In genomic region chr11:8652140-8652539, GRCh38 we compare ENCODE assay signal across 11 cellular contexts. TPM values are rescaled to one million over a fixed set of nuclear protein-coding genes. Genes with fewer than 3 reads are reported as not detected.
A peak's percentile ranks its signal among the peaks of the same experiment; 100 is the strongest.
DNase-seq lines count a peak whose midpoint lies in the region; ATAC-seq and TF ChIP-seq lines count a peak whose summit lies in the region.
"Had no signal": no experiment of that assay in that cellular context is flagged by ENCODE, and none has a peak within 500 bp of the region (broad histone marks: within the 10 kb centered on the region; RNA-seq: fewer than 3 reads in every experiment).

No MANE protein-coding gene starts in this region.

- no peak for TF ChIP-seq CTCF in epithelial cell of proximal tubule (conservative IDR thresholded peaks at IDR 0.05; ENCODE audit: low read depth, low read length)
- TF ChIP-seq CTCF in retinal pigment epithelial cell (conservative IDR thresholded peaks at IDR 0.05; ENCODE audit: low read depth, low read length) = no peak

- no peak for ATAC-seq in HG02759 (IDR thresholded peaks at IDR 0.05; ENCODE audit: unreplicated experiment)

- H3K4me3 ChIP-seq in epithelial cell of proximal tubule (ENCODE audit: low read depth, low read length) = no peak overlapping the region
- H3K4me3 ChIP-seq in retinal pigment epithelial cell (ENCODE audit: low read length) = no peak overlapping the region
- H3K4me3 ChIP-seq: cardiac muscle cell had no signal

- peak; percentile 24 for DNase-seq in DMS 273 (lab: John Stamatoyannopoulos, UW; ENCODE audit: unreplicated experiment)
- DNase-seq in DMS 273 treated with DMSO at 0.1 percent for 48 hours (lab: John Stamatoyannopoulos, UW) = no peak
- DNase-seq in NCI-H69 (lab: John Stamatoyannopoulos, UW) = peak; percentile 40
- peak; percentile 78 for DNase-seq in epithelial cell of proximal tubule (ENCODE audit: low read depth)
- DNase-seq in retinal pigment epithelial cell (ENCODE audit: low read depth) = peak; percentile 51
- DNase-seq in NCI-H82 treated with DMSO at 0.1 percent for 48 hours (lab: John Stamatoyannopoulos, UW; ENCODE audit: unreplicated experiment) = no peak
- no peak for DNase-seq in cerebellar cortex (ENCODE audit: low spot score)
- DNase-seq: activated CD8-positive, alpha-beta memory T cell treated with anti-CD3 and anti-CD28 coated beads, Interleukin-2, amount 50 U/mL, for 4 hours; NCI-H1092 treated with DMSO at 0.1 percent for 48 hours had no signal

RNA-seq across cellular contexts. Expression of gene TRIM66, which starts 30.3 kb away (rescaled TPM):
- total RNA-seq in epithelial cell of proximal tubule = 0.58 and 10.5 TPM in 2 replicates

RNA-seq across cellular contexts. Expression of gene RPL27A, which starts 30.5 kb away (rescaled TPM):
- total RNA-seq in epithelial cell of proximal tubule = 1,393 and 1,523 TPM in 2 replicates

RNA-seq across cellular contexts. Expression of gene STK33, which starts 58.1 kb away (rescaled TPM):
- total RNA-seq in epithelial cell of proximal tubule = 13.0 and 14.4 TPM in 2 replicates

Comparison
In these comparisons a context has a peak if more than half of its experiments do, and no peak if none do; other contexts are left out.
1. DNase-seq: peak in DMS 273 (single experiment), NCI-H69 (single experiment), epithelial cell of proximal tubule (single experiment) and retinal pigment epithelial cell (single experiment); none in DMS 273 treated with DMSO at 0.1 percent for 48 hours (single experiment), NCI-H82 treated with DMSO at 0.1 percent for 48 hours (single experiment) and cerebellar cortex (single experiment).